In genomic region chr1:214823311-214824117, GRCh38 we compare ENCODE assay signal across 16 cellular contexts.
DNase-seq lines count a peak whose midpoint lies in the region; ATAC-seq and TF ChIP-seq lines count a peak whose summit lies in the region.
"Had no signal": no experiment of that assay in that cellular context is flagged by ENCODE, and none has a peak within 500 bp of the region (broad histone marks: within the 10 kb centered on the region; RNA-seq: fewer than 3 reads in every experiment).

No MANE protein-coding gene starts in this region.

- H3K4me1 Mint-ChIP-seq in type B pancreatic cell (ENCODE audit: unreplicated experiment): no peaks in the 10 kb centered on the region
- H3K4me1 Mint-ChIP-seq: T-cell had no signal

- no peak overlapping the region for H3K27ac Mint-ChIP-seq in type B pancreatic cell
- H3K27ac Mint-ChIP-seq: activated T-cell treated with anti-CD3 and anti-CD28 coated beads, Interleukin-2, amount 50 U/mL, for 72 hours; T-cell had no signal

- no peaks in the 10 kb centered on the region for H3K27me3 Mint-ChIP-seq in type B pancreatic cell

- H3K9me3 ChIP-seq in SJCRH30 (replicated peaks): no peaks in the 10 kb centered on the region

- H3K27ac ChIP-seq in SJCRH30: no peak overlapping the region
- H3K27ac ChIP-seq: hepatocyte had no signal

- H3K27me3 ChIP-seq in SJCRH30: no peaks in the 10 kb centered on the region
- H3K27me3 ChIP-seq: hepatocyte had no signal

- intact Hi-C loops in left cardiac atrium (cut with DNase I) (no loop called here), head of caudate nucleus (cut with DNase I) (no loop called here)

- H3K4me3 Mint-ChIP-seq in type B pancreatic cell: no peak overlapping the region
- H3K4me3 Mint-ChIP-seq: activated T-cell treated with anti-CD3 and anti-CD28 coated beads, Interleukin-2, amount 50 U/mL, for 72 hours; T-cell had no signal

- no peak overlapping the region for H3K4me3 ChIP-seq in Jurkat, Clone E6-1 (ENCODE audit: low read length)
- no peak overlapping the region for H3K4me3 ChIP-seq in SJCRH30
- H3K4me3 ChIP-seq: hepatocyte had no signal

- peak; percentile 8 for DNase-seq in stimulated activated CD4-positive, alpha-beta T cell treated with anti-CD3 and anti-CD28 coated beads, Interleukin-15, amount 100 ng/mL, for 24 hours
- DNase-seq in stimulated activated CD4-positive, alpha-beta T cell treated with anti-CD3 and anti-CD28 coated beads, Interleukin-4, amount 100 ng/mL, for 4 hours: no peak
- peak; percentile 8 for DNase-seq in Jurkat, Clone E6-1 (ENCODE audit: low read depth, low spot score)
- peak; percentile 38 to 40 for DNase-seq in SJCRH30
- no peak for DNase-seq in type B pancreatic cell (ENCODE audit: extremely low spot score, unreplicated experiment)
- DNase-seq in left cardiac atrium: no peak
- DNase-seq in head of caudate nucleus: no peak
- DNase-seq in NCI-H2196 (lab: John Stamatoyannopoulos, UW; ENCODE audit: unreplicated experiment): no peak
- DNase-seq: activated T-cell treated with anti-CD3 and anti-CD28 coated beads, Interleukin-2, amount 50 U/mL, for 72 hours; HCEC 1CT; midbrain; NCI-H1105; NCI-H510A; substantia nigra; T-cell had no signal

- ATAC-seq in left cardiac atrium: no peak
- ATAC-seq: activated T-cell treated with anti-CD3 and anti-CD28 coated beads, Interleukin-2, amount 50 U/mL, for 72 hours; T-cell had no signal

- no peaks in the 10 kb centered on the region for H3K4me1 ChIP-seq in SJCRH30

- H3K36me3 Mint-ChIP-seq in type B pancreatic cell: no peaks in the 10 kb centered on the region
- H3K36me3 Mint-ChIP-seq: T-cell had no signal

- TF ChIP-seq CTCF in type B pancreatic cell (conservative IDR thresholded peaks at IDR 0.05): peak; percentile 27

- H3K9me3 Mint-ChIP-seq in type B pancreatic cell: peaks cover 10% of the 10 kb centered on the region

- H3K36me3 ChIP-seq in SJCRH30: no peaks in the 10 kb centered on the region

Comparison
In these comparisons a context has a peak if more than half of its experiments do, and no peak if none do; other contexts are left out.
1. DNase-seq: peak in stimulated activated CD4-positive, alpha-beta T cell treated with anti-CD3 and anti-CD28 coated beads, Interleukin-15, amount 100 ng/mL, for 24 hours (single experiment), Jurkat, Clone E6-1 (single experiment) and SJCRH30 (2 of 2); none in stimulated activated CD4-positive, alpha-beta T cell treated with anti-CD3 and anti-CD28 coated beads, Interleukin-4, amount 100 ng/mL, for 4 hours (0 of 2), type B pancreatic cell (single experiment), left cardiac atrium (single experiment), head of caudate nucleus (0 of 42) and NCI-H2196 (single experiment).